Comparison of ENCODE assay signal across 18 cellular contexts in genomic region chr6:80464901-80465300, GRCh38.
"Had no signal": no experiment of that assay in that cellular context is flagged by ENCODE, and none has a peak within 500 bp of the region (broad histone marks: within the 10 kb centered on the region; RNA-seq: fewer than 3 reads in every experiment).

No MANE protein-coding gene starts in this region.

- H3K4me3 ChIP-seq: coronary artery, heart left ventricle, pancreas, stomach, thoracic aorta, transverse colon had no signal

- H3K4me1 ChIP-seq: pancreas, stomach had no signal

- H3K9me3 ChIP-seq: heart left ventricle, pancreas, stomach, thoracic aorta, transverse colon had no signal

- H3K27ac Mint-ChIP-seq: natural killer cell, progenitor cell of endocrine pancreas had no signal

- H3K27me3 Mint-ChIP-seq: progenitor cell of endocrine pancreas had no signal

- H3K36me3 ChIP-seq: heart left ventricle, pancreas, stomach, thoracic aorta, transverse colon had no signal

- ATAC-seq: heart left ventricle, left colon, natural killer cell, pancreas, right cardiac atrium had no signal

- H3K27ac ChIP-seq: coronary artery, heart left ventricle, pancreas, stomach, thoracic aorta, transverse colon had no signal

- DNase-seq: effector CD4-positive, alpha-beta T cell; foreskin melanocyte; heart left ventricle; hippocampal formation; left colon; natural killer cell; occipital lobe; pancreas; right cardiac atrium; small intestine; stimulated activated CD4-positive, alpha-beta T cell treated with anti-CD3 and anti-CD28 coated beads, Interleukin-12 subunit alpha, Interleukin-12 subunit beta, amount 100 ng/mL, for 4 hours; stimulated activated naive CD4-positive, alpha-beta T cell; stomach; substantia nigra; transverse colon had no signal

- H3K27me3 ChIP-seq: heart left ventricle, pancreas, stomach, transverse colon had no signal

- H3K4me1 Mint-ChIP-seq: natural killer cell had no signal

- H3K4me3 Mint-ChIP-seq: natural killer cell had no signal
